13 cellular contexts compared by ENCODE assay signal in the genomic region with DNA sequence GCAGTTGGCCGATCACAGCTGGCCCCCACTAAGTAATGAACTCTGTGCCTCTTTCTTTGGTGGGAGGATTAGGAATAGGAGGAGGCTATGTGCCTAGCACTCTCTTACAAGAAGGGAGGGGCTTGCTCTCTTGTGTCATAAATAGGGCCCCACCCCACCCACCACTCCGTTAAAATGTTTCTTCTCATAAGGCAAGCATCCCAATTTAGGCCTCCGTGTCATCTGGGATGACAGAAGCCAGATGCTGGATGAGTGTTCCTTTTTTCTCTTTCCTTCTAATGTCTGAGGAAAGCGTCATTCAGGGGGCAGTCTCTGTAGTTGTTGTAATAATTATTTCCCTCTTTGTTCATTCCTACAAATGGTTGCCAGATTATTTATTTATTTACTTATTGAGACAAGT. TPM values are rescaled to one million over a fixed set of nuclear protein-coding genes. Genes with fewer than 3 reads are reported as not detected.
DNase-seq lines count a peak whose midpoint lies in the region; ATAC-seq and TF ChIP-seq lines count a peak whose summit lies in the region.
"Had no signal": no experiment of that assay in that cellular context is flagged by ENCODE, and none has a peak within 500 bp of the region (broad histone marks: within the 10 kb centered on the region; RNA-seq: fewer than 3 reads in every experiment).

Gene LIPE, minus strand, starts transcription at position 76 of the 400 bp plus-strand sequence. CDS start 239 bp downstream, outside the sequence.

- no peak within 1 kb of the TSS for H3K4me3 ChIP-seq in CD8-positive, alpha-beta memory T cell (ENCODE audit: low read length)
- no peak within 1 kb of the TSS for H3K4me3 ChIP-seq in Peyer's patch
- H3K4me3 ChIP-seq in esophagus muscularis mucosa: no peak within 1 kb of the TSS
- H3K4me3 ChIP-seq in effector memory CD4-positive, alpha-beta T cell (ENCODE audit: insufficient read depth, low read depth, low read length, poor library complexity, severe bottlenecking): no peak within 1 kb of the TSS
- H3K4me3 ChIP-seq: coronary artery, MG63 had no signal

- H3K9me3 Mint-ChIP-seq in CD8-positive, alpha-beta memory T cell: no peaks in the 10 kb centered on the region
- H3K9me3 Mint-ChIP-seq in neural crest cell: no peaks in the 10 kb centered on the region
- H3K9me3 Mint-ChIP-seq: stimulated activated memory B cell treated with anti-CD40 and anti-IgM and Interleukin-4, amounts not matched to agents 10 μg/mL and 1 μg/mL and 100 μg/mL, for 72 hours had no signal

- CTCF ChIA-PET in CD8-positive, alpha-beta memory T cell (lab: Charles Lee): interaction anchor here (1.0 kb wide), 1 partner anchor 13 kb away, joined by 4 read pairs; no protein-coding TSS in a partner anchor

- 63% methylated on average over 4 of the region's 4 CpGs for WGBS in esophagus muscularis mucosa

- H3K9me3 ChIP-seq in CD8-positive, alpha-beta memory T cell (ENCODE audit: low read length): no peaks in the 10 kb centered on the region
- H3K9me3 ChIP-seq in Peyer's patch (no peaks in the 10 kb centered on the region), esophagus muscularis mucosa (no peaks in the 10 kb centered on the region)
- no peaks in the 10 kb centered on the region for H3K9me3 ChIP-seq in effector memory CD4-positive, alpha-beta T cell (ENCODE audit: control insufficient read depth, low read length)
- H3K9me3 ChIP-seq: MG63 had no signal

- POLR2A ChIA-PET in CD8-positive, alpha-beta memory T cell (lab: Charles Lee): no interaction called here

- H3K36me3 ChIP-seq in CD8-positive, alpha-beta memory T cell (ENCODE audit: insufficient read depth, low read length): no peaks in the 10 kb centered on the region
- H3K36me3 ChIP-seq in Peyer's patch (no peaks in the 10 kb centered on the region), esophagus muscularis mucosa (no peaks in the 10 kb centered on the region)
- no peaks in the 10 kb centered on the region for H3K36me3 ChIP-seq in effector memory CD4-positive, alpha-beta T cell (ENCODE audit: control insufficient read depth, insufficient read depth, low read length)
- H3K36me3 ChIP-seq: MG63 had no signal

- TF ChIP-seq POLR2A in Peyer's patch (IDR thresholded peaks at IDR 0.05) (no peak), esophagus muscularis mucosa (IDR thresholded peaks at IDR 0.05; ENCODE audit: low read depth) (no peak)

- peak within 1 kb of the TSS in 1 of 7 donors; percentile 22 for H3K4me3 Mint-ChIP-seq in CD8-positive, alpha-beta memory T cell
- peak within 1 kb of the TSS; percentile 27 for H3K4me3 Mint-ChIP-seq in neural crest cell
- H3K4me3 Mint-ChIP-seq: stimulated activated memory B cell treated with anti-CD40 and anti-IgM and Interleukin-4, amounts not matched to agents 10 μg/mL and 1 μg/mL and 100 μg/mL, for 72 hours had no signal

- peaks cover 8 to 21% (median 10%) of the 10 kb centered on the region in 3 donors for H3K4me1 Mint-ChIP-seq in CD8-positive, alpha-beta memory T cell
- H3K4me1 Mint-ChIP-seq in neural crest cell: peaks cover 17% of the 10 kb centered on the region

- H3K27me3 ChIP-seq in CD8-positive, alpha-beta memory T cell (ENCODE audit: insufficient read depth, low read length, poor library complexity, severe bottlenecking): no peaks in the 10 kb centered on the region
- H3K27me3 ChIP-seq in Peyer's patch (no peaks in the 10 kb centered on the region), foreskin keratinocyte (no peaks in the 10 kb centered on the region), esophagus muscularis mucosa (no peaks in the 10 kb centered on the region)
- H3K27me3 ChIP-seq in effector memory CD4-positive, alpha-beta T cell (replicated peaks; ENCODE audit: control insufficient read depth, insufficient read depth, low read length, poor library complexity, severe bottlenecking): no peaks in the 10 kb centered on the region
- H3K27me3 ChIP-seq: MG63 had no signal

- no peak within 1 kb of the TSS for H3K27ac ChIP-seq in CD8-positive, alpha-beta memory T cell (ENCODE audit: low read depth, low read length)
- H3K27ac ChIP-seq in Peyer's patch (no peak within 1 kb of the TSS), foreskin keratinocyte (no peak within 1 kb of the TSS), esophagus muscularis mucosa (replicated peaks in 1 of 4) (no peak within 1 kb of the TSS)
- no peak within 1 kb of the TSS for H3K27ac ChIP-seq in effector memory CD4-positive, alpha-beta T cell (ENCODE audit: insufficient read depth, low read length, poor library complexity, severe bottlenecking)
- H3K27ac ChIP-seq: coronary artery had no signal

- DNase-seq in CD8-positive, alpha-beta memory T cell: no peak
- DNase-seq in Peyer's patch (no peak), foreskin keratinocyte (no peak), neural crest cell (ENCODE audit: low read depth, low spot score) (no peak), esophagus muscularis mucosa (ENCODE audit: extremely low spot score) (no peak), NCI-H1694 (lab: John Stamatoyannopoulos, UW) (no peak)
- DNase-seq in effector memory CD4-positive, alpha-beta T cell: no peak
- DNase-seq: MG63; NCI-H748 treated with DMSO at 0.1 percent for 48 hours; stimulated activated CD4-positive, alpha-beta T cell treated with anti-CD3 and anti-CD28 coated beads, Interleukin-15, amount 100 ng/mL, for 24 hours had no signal

- H3K27ac Mint-ChIP-seq in CD8-positive, alpha-beta memory T cell: no peak within 1 kb of the TSS
- H3K27ac Mint-ChIP-seq in neural crest cell (ENCODE audit: unreplicated experiment): no peak within 1 kb of the TSS
- H3K27ac Mint-ChIP-seq: stimulated activated memory B cell treated with anti-CD40 and anti-IgM and Interleukin-4, amounts not matched to agents 10 μg/mL and 1 μg/mL and 100 μg/mL, for 72 hours had no signal

- H3K4me1 ChIP-seq in CD8-positive, alpha-beta memory T cell (ENCODE audit: insufficient read depth, low read length): peaks cover 10% of the 10 kb centered on the region
- peaks cover 0 to 15% (median 8%) of the 10 kb centered on the region in 4 donors for H3K4me1 ChIP-seq in Peyer's patch
- H3K4me1 ChIP-seq in foreskin keratinocyte: peaks cover 4% of the 10 kb centered on the region
- H3K4me1 ChIP-seq in esophagus muscularis mucosa: peaks cover 13 to 27% (median 22%) of the 10 kb centered on the region in 4 donors
- H3K4me1 ChIP-seq in effector memory CD4-positive, alpha-beta T cell (ENCODE audit: control insufficient read depth, insufficient read depth, low read length, poor library complexity, severe bottlenecking): peaks cover 17% of the 10 kb centered on the region

- TF ChIP-seq EP300 in esophagus muscularis mucosa (IDR thresholded peaks at IDR 0.05): no peak

- peaks cover 0 to 1% of the 10 kb centered on the region in 2 donors for H3K27me3 Mint-ChIP-seq in CD8-positive, alpha-beta memory T cell
- no peaks in the 10 kb centered on the region for H3K27me3 Mint-ChIP-seq in neural crest cell (ENCODE audit: low read depth)
- H3K27me3 Mint-ChIP-seq: stimulated activated memory B cell treated with anti-CD40 and anti-IgM and Interleukin-4, amounts not matched to agents 10 μg/mL and 1 μg/mL and 100 μg/mL, for 72 hours had no signal

- peaks cover 0 to 8% (median 0%) of the 10 kb centered on the region in 3 donors for H3K36me3 Mint-ChIP-seq in CD8-positive, alpha-beta memory T cell
- no peaks in the 10 kb centered on the region for H3K36me3 Mint-ChIP-seq in neural crest cell (ENCODE audit: low read depth)
- H3K36me3 Mint-ChIP-seq: stimulated activated memory B cell treated with anti-CD40 and anti-IgM and Interleukin-4, amounts not matched to agents 10 μg/mL and 1 μg/mL and 100 μg/mL, for 72 hours had no signal

- TF ChIP-seq CTCF in Peyer's patch (IDR thresholded peaks at IDR 0.05): no peak
- no peak for TF ChIP-seq CTCF in foreskin keratinocyte (conservative IDR thresholded peaks at IDR 0.05)
- TF ChIP-seq CTCF in neural crest cell (conservative IDR thresholded peaks at IDR 0.05): no peak
- TF ChIP-seq CTCF in esophagus muscularis mucosa (IDR thresholded peaks at IDR 0.05): no peak

- intact Hi-C loops in esophagus muscularis mucosa (cut with DNase I): no loop called here

- no peak for ATAC-seq in foreskin keratinocyte
- ATAC-seq in GM18511 (IDR thresholded peaks at IDR 0.05; ENCODE audit: unreplicated experiment): no peak
- ATAC-seq: stimulated activated memory B cell treated with anti-CD40 and anti-IgM and Interleukin-4, amounts not matched to agents 10 μg/mL and 1 μg/mL and 100 μg/mL, for 72 hours had no signal

RNA-seq across cellular contexts. Expression of gene LIPE, which starts in this region (rescaled TPM):
- total RNA-seq in CD8-positive, alpha-beta memory T cell: 10 to 100 TPM; 22.2 to 22.7 TPM
- polyA plus RNA-seq in CD8-positive, alpha-beta memory T cell: 5.0 TPM
- 10 to 100 TPM; 28.9 to 46.6 (median 34.8) TPM for total RNA-seq in Peyer's patch
- 23.9 and 27.0 TPM in 2 replicates for total RNA-seq in foreskin keratinocyte
- polyA plus RNA-seq in foreskin keratinocyte: 24.2 and 27.7 TPM in 2 replicates
- total RNA-seq in neural crest cell: 24.5 and 29.1 TPM in 2 replicates
- total RNA-seq in esophagus muscularis mucosa: 10 to 100 TPM in 1 of 4 donors, 1 to 10 TPM in 3; 3.6 to 10.6 (median 5.9) TPM
